19 cellular contexts compared by ENCODE assay signal in genomic region chr4:11013265-11013664, GRCh38.
DNase-seq lines count a peak whose midpoint lies in the region; ATAC-seq, FAIRE-seq and TF ChIP-seq lines count a peak whose summit lies in the region.
"Had no signal": no experiment of that assay in that cellular context is flagged by ENCODE, and none has a peak within 500 bp of the region (broad histone marks: within the 10 kb centered on the region; RNA-seq: fewer than 3 reads in every experiment).

No MANE protein-coding gene starts in this region.

- H3K36me3 Mint-ChIP-seq in CD8-positive, alpha-beta T cell, result no peaks in the 10 kb centered on the region
- H3K36me3 Mint-ChIP-seq: CD14-positive monocyte had no signal

- H3K18ac ChIP-seq in H1 (ENCODE audit: extremely low read depth, low read length) (no peak overlapping the region), neuronal stem cell (ENCODE audit: low read length) (peak overlapping the region; percentile 32)

- no peaks in the 10 kb centered on the region for H4K20me1 ChIP-seq in BLaER1
- no peaks in the 10 kb centered on the region for H4K20me1 ChIP-seq in BLaER1 treated with 17β-estradiol and CSF1 and Interleukin-3, amounts not matched to agents 10 nM and 100 nM
- H4K20me1 ChIP-seq in H1 (replicated peaks in 1 of 2; ENCODE audit: control insufficient read depth in 1 of 2, insufficient read depth in 2 of 2, low read length in 2 of 2), result peaks cover 0 to 2% of the 10 kb centered on the region in 2 experiments
- no peaks in the 10 kb centered on the region for H4K20me1 ChIP-seq in hepatocyte (ENCODE audit: insufficient read depth, poor library complexity, severe bottlenecking)

- no peak overlapping the region for H3K4me3 ChIP-seq in BLaER1
- no peak overlapping the region for H3K4me3 ChIP-seq in BLaER1 treated with 17β-estradiol and CSF1 and Interleukin-3, amounts not matched to agents 10 nM and 100 nM
- no peak overlapping the region for H3K4me3 ChIP-seq in H1 (ENCODE audit: extremely low read depth in 1 of 4, insufficient read depth in 2 of 4, low read depth in 3 of 4, low read length in 4 of 4)
- peak overlapping the region in 1 of 2 donors; percentile 55 for H3K4me3 ChIP-seq in neuronal stem cell (ENCODE audit: low read length in 2 of 2)
- no peak overlapping the region for H3K4me3 ChIP-seq in hepatocyte
- H3K4me3 ChIP-seq in CD8-positive, alpha-beta T cell (ENCODE audit: low read depth, low read length), result no peak overlapping the region

- H3K27ac ChIP-seq in BLaER1, result no peak overlapping the region
- H3K27ac ChIP-seq in BLaER1 treated with 17β-estradiol and CSF1 and Interleukin-3, amounts not matched to agents 10 nM and 100 nM, result no peak overlapping the region
- H3K27ac ChIP-seq in H1 (ENCODE audit: low read depth, low read length), result no peak overlapping the region
- H3K27ac ChIP-seq in neuronal stem cell (replicated peaks; ENCODE audit: low read length), result no peak overlapping the region
- H3K27ac ChIP-seq in hepatocyte, result no peak overlapping the region
- no peak overlapping the region for H3K27ac ChIP-seq in CD8-positive, alpha-beta T cell (ENCODE audit: low read depth, low read length)

- H4K8ac ChIP-seq in H1 (ENCODE audit: extremely low read depth, insufficient read depth, low read length), result no peak overlapping the region
- H4K8ac ChIP-seq in neuronal stem cell (ENCODE audit: low read depth, low read length), result no peak overlapping the region

- WGBS in H1 (ENCODE audit: extremely low coverage in 1 of 2, insufficient coverage in 1 of 2, insufficient read length in 1 of 2, insufficient replicate concordance in 2 of 2, low coverage in 1 of 2, low lambda C conversion rate in 2 of 2, missing lambda C conversion rate in 1 of 2), 2 experiments, result 93% methylated on average over 3 of the region's 3 CpGs; no CpG with 5 or more reads in 1 of the 2 experiments
- no CpG with 5 or more reads among the region's 3 CpGs for WGBS in neuronal stem cell (ENCODE audit: extremely low coverage in 2 of 2, insufficient read length in 2 of 2, insufficient replicate concordance in 1 of 2), 2 donors
- 94% methylated on average over 3 of the region's 3 CpGs for WGBS in hepatocyte (ENCODE audit: low lambda C conversion rate, missing lambda C conversion rate)

- H2BK12ac ChIP-seq in H1 (ENCODE audit: low read depth, low read length) (peak overlapping the region; percentile 94; the same call in 1 of the 2 replicates), neuronal stem cell (ENCODE audit: low read length) (no peak overlapping the region)

- TF ChIP-seq CTCF in H1 (IDR thresholded peaks at IDR 0.05; ENCODE audit: control extremely low read depth in 1 of 3, insufficient read depth in 1 of 3, low read depth in 1 of 3, low read length in 3 of 3) (no peak), hepatocyte (IDR thresholded peaks at IDR 0.05; ENCODE audit: poor library complexity) (no peak)
- TF ChIP-seq CTCF in CD8-positive, alpha-beta T cell (IDR thresholded peaks at IDR 0.05), result no peak

- H3K79me1 ChIP-seq in H1 (ENCODE audit: low read depth, low read length), result no peaks in the 10 kb centered on the region
- no peaks in the 10 kb centered on the region for H3K79me1 ChIP-seq in neuronal stem cell (ENCODE audit: low read depth, low read length)

- H3K4ac ChIP-seq in H1 (replicated peaks; ENCODE audit: insufficient read length, low read depth, low read length) (peak overlapping the region; percentile 97), neuronal stem cell (ENCODE audit: low read length) (no peak overlapping the region)

- no peak for TF ChIP-seq POLR2A in H1 (IDR thresholded peaks at IDR 0.05; ENCODE audit: control extremely low read depth in 1 of 2, low read depth in 2 of 2, low read length in 2 of 2)

- H2BK15ac ChIP-seq in H1 (ENCODE audit: low read length), result no peak overlapping the region
- no peak overlapping the region for H2BK15ac ChIP-seq in neuronal stem cell (ENCODE audit: low read length)

- no peaks in the 10 kb centered on the region; the same call in 1 of the 2 replicates for H3K23me2 ChIP-seq in H1 (ENCODE audit: low read depth, low read length)

- intact Hi-C loops in CD8-positive, alpha-beta T cell (cut with DNase I, micrococcal nuclease), result no loop called here

- no peak for FAIRE-seq in H1 (lab: Jason Lieb, UNC)
- FAIRE-seq: GM12892 had no signal

- H3K4me1 ChIP-seq in BLaER1, result peaks cover 19% of the 10 kb centered on the region
- H3K4me1 ChIP-seq in BLaER1 treated with 17β-estradiol and CSF1 and Interleukin-3, amounts not matched to agents 10 nM and 100 nM, result peaks cover 0 to 20% (median 17%) of the 10 kb centered on the region in 10 experiments; a peak in 15 of 20 replicates
- H3K4me1 ChIP-seq in H1 (replicated peaks in 1 of 4; ENCODE audit: control insufficient read depth in 3 of 4, insufficient read depth in 4 of 4, low read length in 3 of 4), result no peaks in the 10 kb centered on the region
- peaks cover 0 to 11% of the 10 kb centered on the region in 2 donors for H3K4me1 ChIP-seq in neuronal stem cell (ENCODE audit: control insufficient read depth in 2 of 2, insufficient read depth in 1 of 2, low read depth in 1 of 2, low read length in 2 of 2)
- no peaks in the 10 kb centered on the region for H3K4me1 ChIP-seq in hepatocyte (ENCODE audit: insufficient read depth)
- H3K4me1 ChIP-seq in CD8-positive, alpha-beta T cell (ENCODE audit: insufficient read depth, low read length), result no peaks in the 10 kb centered on the region

- no peak overlapping the region for H3K27ac Mint-ChIP-seq in CD8-positive, alpha-beta T cell
- H3K27ac Mint-ChIP-seq: CD4-positive, alpha-beta T cell had no signal

- H3K27me3 ChIP-seq in BLaER1, result no peaks in the 10 kb centered on the region
- no peaks in the 10 kb centered on the region for H3K27me3 ChIP-seq in BLaER1 treated with 17β-estradiol and CSF1 and Interleukin-3, amounts not matched to agents 10 nM and 100 nM
- no peaks in the 10 kb centered on the region for H3K27me3 ChIP-seq in H1 (replicated peaks in 1 of 4; ENCODE audit: control insufficient read depth in 3 of 4, extremely low read depth in 1 of 4, insufficient read depth in 3 of 4, low read length in 3 of 4)
- no peaks in the 10 kb centered on the region for H3K27me3 ChIP-seq in neuronal stem cell (ENCODE audit: control insufficient read depth in 3 of 3, insufficient read depth in 3 of 3, low read depth in 1 of 3, low read length in 3 of 3)
- no peaks in the 10 kb centered on the region for H3K27me3 ChIP-seq in hepatocyte
- no peaks in the 10 kb centered on the region for H3K27me3 ChIP-seq in CD8-positive, alpha-beta T cell (ENCODE audit: insufficient read depth, low read length)

- POLR2A ChIA-PET in H1 (lab: Charles Lee; ENCODE audit: partially characterized antibody), result no interaction called here
- POLR2A ChIA-PET in CD8-positive, alpha-beta T cell (lab: Charles Lee), result no interaction called here

- peak overlapping the region; percentile 75; the same call in 1 of the 2 replicates for H2BK5ac ChIP-seq in H1 (ENCODE audit: low read depth, low read length)
- H2BK5ac ChIP-seq in neuronal stem cell (ENCODE audit: low read length), result no peak overlapping the region

- H2BK20ac ChIP-seq in H1 (ENCODE audit: low read length), result no peak overlapping the region

- H4K91ac ChIP-seq in H1 (replicated peaks; ENCODE audit: insufficient read length, low read length) (peak overlapping the region; percentile 44), neuronal stem cell (ENCODE audit: low read depth, low read length, poor library complexity) (no peak overlapping the region)

- no peaks in the 10 kb centered on the region for H3K9me2 ChIP-seq in hepatocyte (replicated peaks; ENCODE audit: insufficient read depth)

- H3K36me3 ChIP-seq in BLaER1, result no peaks in the 10 kb centered on the region
- H3K36me3 ChIP-seq in BLaER1 treated with 17β-estradiol and CSF1 and Interleukin-3, amounts not matched to agents 10 nM and 100 nM, result no peaks in the 10 kb centered on the region
- H3K36me3 ChIP-seq in H1 (ENCODE audit: control insufficient read depth in 2 of 4, insufficient read depth in 4 of 4, low read length in 3 of 4), result no peaks in the 10 kb centered on the region
- no peaks in the 10 kb centered on the region for H3K36me3 ChIP-seq in neuronal stem cell (replicated peaks in 1 of 2; ENCODE audit: control insufficient read depth in 2 of 2, insufficient read depth in 2 of 2, low read length in 2 of 2)
- H3K36me3 ChIP-seq in hepatocyte (replicated peaks; ENCODE audit: insufficient read depth, low read depth), result no peaks in the 10 kb centered on the region
- H3K36me3 ChIP-seq in CD8-positive, alpha-beta T cell (ENCODE audit: insufficient read depth, low read length), result no peaks in the 10 kb centered on the region

- H3K9ac ChIP-seq in BLaER1 (no peak overlapping the region), H1 (replicated peaks in 1 of 4; ENCODE audit: extremely low read depth in 1 of 4, low read depth in 3 of 4, low read length in 3 of 4) (no peak overlapping the region), neuronal stem cell (ENCODE audit: low read depth, low read length, poor library complexity) (no peak overlapping the region)
- no peak overlapping the region for H3K9ac ChIP-seq in BLaER1 treated with 17β-estradiol and CSF1 and Interleukin-3, amounts not matched to agents 10 nM and 100 nM

- H3K14ac ChIP-seq in H1 (ENCODE audit: insufficient read length), result no peak overlapping the region
- H3K14ac ChIP-seq in neuronal stem cell (ENCODE audit: low read length), result peak overlapping the region; percentile 1

- TF ChIP-seq RAD21 in H1 (IDR thresholded peaks at IDR 0.05 in 1 of 2, conservative IDR thresholded peaks at IDR 0.05 in 1 of 2; ENCODE audit: low read depth in 2 of 2, low read length in 2 of 2), result no peak

- no peak overlapping the region for H4K5ac ChIP-seq in H1 (ENCODE audit: insufficient read length, low read depth, low read length)

- TF ChIP-seq EP300 in H1 (IDR thresholded peaks at IDR 0.05; ENCODE audit: borderline replicate concordance in 1 of 2, low read depth in 2 of 2, low read length in 2 of 2), result no peak

- H3K79me2 ChIP-seq in H1 (ENCODE audit: control insufficient read depth in 1 of 2, insufficient read depth in 2 of 2, low read length in 2 of 2), result no peaks in the 10 kb centered on the region
- no peaks in the 10 kb centered on the region for H3K79me2 ChIP-seq in hepatocyte

- no peak overlapping the region for H3K4me3 Mint-ChIP-seq in CD8-positive, alpha-beta T cell
- H3K4me3 Mint-ChIP-seq: CD14-positive monocyte; CD4-positive, alpha-beta T cell had no signal

- peaks cover 3% of the 10 kb centered on the region for H3K9me3 Mint-ChIP-seq in CD8-positive, alpha-beta T cell
- H3K9me3 Mint-ChIP-seq: CD4-positive, alpha-beta T cell had no signal

- H3K56ac ChIP-seq in H1 (replicated peaks; ENCODE audit: insufficient read length, low read depth, low read length), result no peak overlapping the region

- no peaks in the 10 kb centered on the region for H3K27me3 Mint-ChIP-seq in CD8-positive, alpha-beta T cell (ENCODE audit: low read depth)
- H3K27me3 Mint-ChIP-seq: CD4-positive, alpha-beta T cell had no signal

- H2AFZ ChIP-seq in H1 (ENCODE audit: low read length) (no peak overlapping the region), neuronal stem cell (ENCODE audit: low read length) (no peak overlapping the region), hepatocyte (no peak overlapping the region)

- no peaks in the 10 kb centered on the region for H3K4me1 Mint-ChIP-seq in CD8-positive, alpha-beta T cell (ENCODE audit: low read depth)
- H3K4me1 Mint-ChIP-seq: CD14-positive monocyte had no signal

- H3K4me2 ChIP-seq in BLaER1 (peak overlapping the region; percentile 57), H1 (ENCODE audit: insufficient read depth in 1 of 2, low read depth in 2 of 2, low read length in 2 of 2) (no peak overlapping the region), neuronal stem cell (ENCODE audit: insufficient read depth, low read length, poor library complexity, severe bottlenecking) (no peak overlapping the region), hepatocyte (no peak overlapping the region)
- peak overlapping the region in 7 of 11 experiments; percentile 47 to 69 (median 58); a peak in 11 of 22 replicates for H3K4me2 ChIP-seq in BLaER1 treated with 17β-estradiol and CSF1 and Interleukin-3, amounts not matched to agents 10 nM and 100 nM

- 0 out of 2 replicates have a peak overlapping the region, but pooled peaks have one; percentile 86 for H2AK5ac ChIP-seq in H1 (ENCODE audit: low read depth, low read length)
- H2AK5ac ChIP-seq in neuronal stem cell (ENCODE audit: low read depth, low read length), result no peak overlapping the region

- H3K23ac ChIP-seq in H1 (ENCODE audit: insufficient read length) (no peak overlapping the region), neuronal stem cell (ENCODE audit: low read depth, low read length, poor library complexity) (no peak overlapping the region)

- DNase-seq in H1 (ENCODE audit: low read depth in 1 of 2, low spot score in 2 of 2) (no peak), neuronal stem cell (ENCODE audit: low spot score) (no peak), hepatocyte (ENCODE audit: low spot score) (no peak), iPS-NIHi7 (ENCODE audit: extremely low spot score) (no peak), NCI-H1048 (lab: John Stamatoyannopoulos, UW) (no peak)
- DNase-seq in CD8-positive, alpha-beta T cell, result no peak
- DNase-seq: Calu3; CD4-positive, alpha-beta T cell; COR-L47; DMS53; DMS79 treated with DMSO at 0.1 percent for 48 hours; GF-D8; GOT3; H7; HCEC 1CT had no signal

- H2BK120ac ChIP-seq in H1 (replicated peaks; ENCODE audit: low read depth, low read length) (no peak overlapping the region), neuronal stem cell (ENCODE audit: low read depth, low read length) (no peak overlapping the region)

- CTCF ChIA-PET in H1 (lab: Charles Lee; ENCODE audit: partially characterized antibody), result no interaction called here
- CTCF ChIA-PET in CD8-positive, alpha-beta T cell (lab: Charles Lee), result no interaction called here

- H3K9me3 ChIP-seq in BLaER1 (no peaks in the 10 kb centered on the region), H1 (ENCODE audit: insufficient read depth in 2 of 2, low read depth in 1 of 2, low read length in 1 of 2) (no peaks in the 10 kb centered on the region), neuronal stem cell (replicated peaks in 1 of 2; ENCODE audit: control insufficient read depth in 2 of 2, insufficient read depth in 1 of 2, low read depth in 1 of 2, low read length in 2 of 2) (peaks cover 0 to 4% of the 10 kb centered on the region in 2 donors), hepatocyte (ENCODE audit: low read depth) (no peaks in the 10 kb centered on the region)
- peaks cover 0 to 4% (median 0%) of the 10 kb centered on the region in 11 experiments; a peak in 3 of 22 replicates for H3K9me3 ChIP-seq in BLaER1 treated with 17β-estradiol and CSF1 and Interleukin-3, amounts not matched to agents 10 nM and 100 nM (replicated peaks in 1 of 11)
- H3K9me3 ChIP-seq in CD8-positive, alpha-beta T cell (ENCODE audit: low read length), result no peaks in the 10 kb centered on the region

- ATAC-seq in CD8-positive, alpha-beta T cell, result no peak

Comparison
In these comparisons a context has a peak if more than half of its experiments do, and no peak if none do; other contexts are left out.
1. H3K4me2 ChIP-seq: peak in BLaER1 (single experiment) and BLaER1 treated with 17β-estradiol and CSF1 and Interleukin-3, amounts not matched to agents 10 nM and 100 nM (7 of 11); none in H1 (0 of 2), neuronal stem cell (single experiment) and hepatocyte (single experiment).